ENCODE assay signal across 9 cellular contexts in the genomic region with DNA sequence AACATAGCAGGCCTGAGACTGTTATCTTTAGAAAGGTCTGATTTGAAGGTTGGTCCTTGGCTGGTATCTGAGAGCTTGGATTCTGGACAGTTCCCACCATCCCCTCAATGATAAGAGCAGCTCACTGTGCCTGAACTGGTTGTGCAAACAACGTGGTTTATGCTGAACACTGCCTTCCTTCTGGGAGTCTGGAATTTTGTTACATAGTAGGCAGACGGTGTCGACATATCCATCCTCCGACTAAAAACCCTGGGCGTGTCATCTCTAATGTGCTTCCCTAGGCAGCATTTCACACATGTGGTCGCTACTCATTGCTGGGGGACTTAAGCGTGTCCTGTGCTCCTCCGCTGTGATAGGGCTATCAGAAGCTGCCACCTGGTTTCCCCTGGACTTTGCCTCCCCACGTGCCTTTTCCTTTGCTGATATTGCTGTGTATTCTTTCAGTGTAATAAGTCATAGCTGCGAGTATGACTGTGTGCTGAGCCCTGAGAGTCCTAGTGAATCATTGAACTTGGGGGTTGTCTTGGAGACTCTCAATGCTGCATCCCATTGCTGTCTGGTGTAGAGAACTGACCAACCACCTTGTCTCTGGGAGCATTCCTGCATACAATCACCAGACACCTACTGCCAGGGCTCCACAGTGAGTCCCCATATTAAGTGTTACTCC.
A peak's percentile ranks its signal among the peaks of the same experiment; 100 is the strongest.
DNase-seq lines count a peak whose midpoint lies in the region; ATAC-seq, FAIRE-seq and TF ChIP-seq lines count a peak whose summit lies in the region.
"Had no signal": no experiment of that assay in that cellular context is flagged by ENCODE, and none has a peak within 500 bp of the region (broad histone marks: within the 10 kb centered on the region; RNA-seq: fewer than 3 reads in every experiment).

No MANE protein-coding gene starts in this region.

- peak; percentile 53 for FAIRE-seq in endothelial cell of umbilical vein (lab: Jason Lieb, UNC)

- H3K27me3 ChIP-seq in endothelial cell of umbilical vein (ENCODE audit: control insufficient read depth in 2 of 2, insufficient read depth in 2 of 2, low read length in 2 of 2) (no peaks in the 10 kb centered on the region), osteoblast (ENCODE audit: insufficient read depth, low read length) (no peaks in the 10 kb centered on the region), vagina (no peaks in the 10 kb centered on the region)
- H3K27me3 ChIP-seq: esophagus squamous epithelium had no signal

- H2AFZ ChIP-seq in endothelial cell of umbilical vein (ENCODE audit: low read depth, low read length) (peak overlapping the region; percentile 7), osteoblast (ENCODE audit: low read length) (peak overlapping the region; percentile 53)

- H3K9me3 ChIP-seq in endothelial cell of umbilical vein (replicated peaks; ENCODE audit: control insufficient read depth, insufficient read depth, low read length) (no peaks in the 10 kb centered on the region), osteoblast (ENCODE audit: low read depth, low read length) (no peaks in the 10 kb centered on the region), vagina (no peaks in the 10 kb centered on the region)
- H3K9me3 ChIP-seq: esophagus squamous epithelium had no signal

- H4K20me1 ChIP-seq in endothelial cell of umbilical vein (replicated peaks; ENCODE audit: control insufficient read depth, extremely low read depth, insufficient read depth, low read length) (no peaks in the 10 kb centered on the region), osteoblast (ENCODE audit: insufficient read depth, low read length) (no peaks in the 10 kb centered on the region)

- no peaks in the 10 kb centered on the region for H3K79me2 ChIP-seq in endothelial cell of umbilical vein (ENCODE audit: control insufficient read depth, insufficient read depth, low read length)
- H3K79me2 ChIP-seq in osteoblast (ENCODE audit: insufficient read depth, low read length) = no peaks in the 10 kb centered on the region

- peak overlapping the region; percentile 10 for H3K9ac ChIP-seq in endothelial cell of umbilical vein (replicated peaks; ENCODE audit: extremely low read depth, insufficient read depth, low read length)

- no peak overlapping the region for H3K4me3 ChIP-seq in endothelial cell of umbilical vein (replicated peaks in 1 of 3; ENCODE audit: insufficient read depth in 1 of 3, low read depth in 1 of 3, low read length in 3 of 3)
- peak overlapping the region; percentile 9 for H3K4me3 ChIP-seq in osteoblast (ENCODE audit: insufficient read depth, low read length)
- H3K4me3 ChIP-seq in vagina = no peak overlapping the region
- H3K4me3 ChIP-seq: esophagus squamous epithelium had no signal

- ATAC-seq in HG03520 (IDR thresholded peaks at IDR 0.05; ENCODE audit: unreplicated experiment) = no peak

- H3K4me2 ChIP-seq in endothelial cell of umbilical vein (ENCODE audit: insufficient read depth, low read length) = no peak overlapping the region
- H3K4me2 ChIP-seq in osteoblast (ENCODE audit: insufficient read depth, low read length) = peak overlapping the region; percentile 68

- H3K36me3 ChIP-seq in endothelial cell of umbilical vein (ENCODE audit: control insufficient read depth in 2 of 2, extremely low read depth in 1 of 2, insufficient read depth in 2 of 2, low read length in 2 of 2) (no peaks in the 10 kb centered on the region), osteoblast (ENCODE audit: insufficient read depth, low read length) (no peaks in the 10 kb centered on the region), vagina (no peaks in the 10 kb centered on the region)
- H3K36me3 ChIP-seq: esophagus squamous epithelium had no signal

- TF ChIP-seq CTCF in endothelial cell of umbilical vein (IDR thresholded peaks at IDR 0.05; ENCODE audit: extremely low read depth in 1 of 2, insufficient read depth in 1 of 2, low read depth in 1 of 2, low read length in 2 of 2) (no peak), osteoblast (IDR thresholded peaks at IDR 0.05; ENCODE audit: extremely low read depth, low read depth, low read length) (no peak), vagina (IDR thresholded peaks at IDR 0.05) (no peak)

- BruUV-seq in endothelial cell of umbilical vein (replicated peaks; lab: Mats Ljungman, UMichigan) = TSS peak; percentile 79

- CTCF ChIA-PET in endothelial cell of umbilical vein (lab: Charles Lee) = interaction anchor here (0.7 to 1.7 kb wide), 8 partner anchors 9 to 404 kb away, joined by 3 to 9 read pairs (median 3); no protein-coding TSS in a partner anchor

- intact Hi-C loops in endothelial cell of umbilical vein (cut with micrococcal nuclease) (no loop called here), vagina (cut with DNase I) (no loop called here)

- H3K9me1 ChIP-seq in endothelial cell of umbilical vein (replicated peaks; ENCODE audit: control insufficient read depth, extremely low read depth, insufficient read depth, low read length) = no peaks in the 10 kb centered on the region

- DNase-seq in ELF-1 (ENCODE audit: low read depth, low spot score) = peak; percentile 58
- peak; percentile 88 for DNase-seq in NCI-H226
- peak; percentile 45 for DNase-seq in endothelial cell of umbilical vein (ENCODE audit: low read depth, low spot score)
- DNase-seq in osteoblast (ENCODE audit: insufficient read length, low spot score, missing footprints) = peak; percentile 97
- DNase-seq in activated CD4-positive, alpha-beta T cell treated with anti-CD3 and anti-CD28 coated beads, Interleukin-2, amount 50 U/mL, for 1 hour = no peak
- no peak for DNase-seq in effector CD8-positive, alpha-beta T cell (lab: John Stamatoyannopoulos, UW)
- DNase-seq in vagina (ENCODE audit: extremely low spot score in 2 of 2) = no peak
- DNase-seq: esophagus squamous epithelium had no signal

- H3K27ac ChIP-seq in endothelial cell of umbilical vein (ENCODE audit: insufficient read depth, low read depth, low read length) = peak overlapping the region; percentile 46
- peak overlapping the region; percentile 96 for H3K27ac ChIP-seq in osteoblast (ENCODE audit: low read depth, low read length)
- H3K27ac ChIP-seq in vagina = no peak overlapping the region
- H3K27ac ChIP-seq: esophagus squamous epithelium had no signal

- TF ChIP-seq POLR2A in endothelial cell of umbilical vein (IDR thresholded peaks at IDR 0.05; ENCODE audit: low read depth, low read length) = peak; percentile 35
- TF ChIP-seq POLR2A in vagina (IDR thresholded peaks at IDR 0.05) = no peak

- dilution Hi-C loops in endothelial cell of umbilical vein (cut with MboI; ENCODE audit: extremely low pct_ligation_motif_present, low sequenced_read_pairs) = no loop called here

- H3K4me1 ChIP-seq in endothelial cell of umbilical vein (ENCODE audit: control insufficient read depth, extremely low read depth, insufficient read depth, low read length) = peaks cover 15% of the 10 kb centered on the region
- H3K4me1 ChIP-seq in osteoblast (ENCODE audit: insufficient read depth, low read length) = peaks cover 41% of the 10 kb centered on the region
- H3K4me1 ChIP-seq in vagina = no peaks in the 10 kb centered on the region
- H3K4me1 ChIP-seq: esophagus squamous epithelium had no signal

- POLR2A ChIA-PET in endothelial cell of umbilical vein (lab: Charles Lee) = interaction anchor here (0.6 kb wide), 2 partner anchors 221 to 401 kb away, joined by 3 to 4 read pairs; no protein-coding TSS in a partner anchor

TF ChIP-seq in endothelial cell of umbilical vein, 7 proteins besides CTCF, POLR2A, EP300 and RAD21:
- TF ChIP-seq FOS (IDR thresholded peaks at IDR 0.05; ENCODE audit: borderline replicate concordance, insufficient read depth, low read length) (no peak), MAX (IDR thresholded peaks at IDR 0.05; ENCODE audit: insufficient read depth, insufficient read length) (peak; percentile 6), POLR2AphosphoS5 (IDR thresholded peaks at IDR 0.05; ENCODE audit: insufficient read depth, low read depth, low read length) (peak; percentile 21), GATA2 (IDR thresholded peaks at IDR 0.05; ENCODE audit: insufficient read depth, insufficient read length, low read depth, low read length) (peak; percentile 47), MYC (IDR thresholded peaks at IDR 0.05; ENCODE audit: low read depth, low read length) (no peak), EZH2 (IDR thresholded peaks at IDR 0.05; ENCODE audit: borderline replicate concordance, low read depth, low read length, severe bottlenecking) (no peak), JUN (IDR thresholded peaks at IDR 0.05; ENCODE audit: borderline replicate concordance, insufficient read depth, insufficient read length, low read depth) (no peak)

Comparison
In these comparisons a context has a peak if more than half of its experiments do, and no peak if none do; other contexts are left out.
1. DNase-seq: peak in ELF-1 (single experiment), NCI-H226 (single experiment), endothelial cell of umbilical vein (single experiment) and osteoblast (single experiment); none in activated CD4-positive, alpha-beta T cell treated with anti-CD3 and anti-CD28 coated beads, Interleukin-2, amount 50 U/mL, for 1 hour (single experiment), effector CD8-positive, alpha-beta T cell (single experiment) and vagina (0 of 2).